8 cellular contexts compared by ENCODE assay signal in the genomic region with DNA sequence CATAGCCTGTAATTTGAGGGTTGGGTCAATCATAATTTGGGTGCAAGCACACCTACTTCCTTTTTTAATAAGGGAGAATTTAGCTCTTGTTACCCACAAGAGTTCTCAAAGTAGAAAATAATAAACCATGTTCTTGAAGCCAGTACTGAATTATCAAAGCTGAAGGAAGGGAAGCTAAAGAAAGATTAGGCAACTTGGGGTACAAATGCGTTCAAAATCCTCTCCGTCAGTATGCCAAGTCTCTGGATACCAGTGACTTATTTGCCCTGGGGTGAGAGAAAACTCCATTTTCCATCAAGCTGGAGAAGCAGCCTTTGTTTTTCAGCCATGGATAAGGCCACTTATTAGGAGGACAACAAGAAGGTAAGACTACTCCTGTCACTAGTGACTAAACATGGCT. TPM values are rescaled to one million over a fixed set of nuclear protein-coding genes. Genes with fewer than 3 reads are reported as not detected.
A peak's percentile ranks its signal among the peaks of the same experiment; 100 is the strongest.
DNase-seq lines count a peak whose midpoint lies in the region; ATAC-seq and TF ChIP-seq lines count a peak whose summit lies in the region.

No MANE protein-coding gene starts in this region.

- peak overlapping the region; percentile 56 to 92 (median 86) for H3K27ac ChIP-seq in BLaER1 treated with 17β-estradiol and CSF1 and Interleukin-3, amounts not matched to agents 10 nM and 100 nM
- peak overlapping the region; percentile 4 for H3K27ac ChIP-seq in brain microvascular endothelial cell
- peak overlapping the region; percentile 96 for H3K27ac ChIP-seq in neutrophil
- no peak overlapping the region for H3K27ac ChIP-seq in mesendoderm (ENCODE audit: low read depth, low read length)

- no peaks in the 10 kb centered on the region for H3K27me3 ChIP-seq in BLaER1 treated with 17β-estradiol and CSF1 and Interleukin-3, amounts not matched to agents 10 nM and 100 nM
- H3K27me3 ChIP-seq in Loucy (ENCODE audit: insufficient read depth, low read length, poor library complexity, severe bottlenecking): no peaks in the 10 kb centered on the region
- H3K27me3 ChIP-seq in brain microvascular endothelial cell (replicated peaks): no peaks in the 10 kb centered on the region
- no peaks in the 10 kb centered on the region for H3K27me3 ChIP-seq in neutrophil
- no peaks in the 10 kb centered on the region for H3K27me3 ChIP-seq in mesendoderm (ENCODE audit: insufficient read depth, low read length, poor library complexity)

- in situ Hi-C loops in brain microvascular endothelial cell (cut with HindIII; ENCODE audit: low pct_ligation_motif_present, low sequenced_read_pairs): no loop called here

- H3K23ac ChIP-seq in mesendoderm (ENCODE audit: low read length): no peak overlapping the region

- no peak overlapping the region for H4K5ac ChIP-seq in mesendoderm (ENCODE audit: low read length)

- no peak overlapping the region for H2AFZ ChIP-seq in Loucy (ENCODE audit: low read length)

- peak overlapping the region; percentile 37 to 78 (median 72) for H3K9ac ChIP-seq in BLaER1 treated with 17β-estradiol and CSF1 and Interleukin-3, amounts not matched to agents 10 nM and 100 nM
- H3K9ac ChIP-seq in Loucy (ENCODE audit: low read depth, low read length, poor library complexity, severe bottlenecking): peak overlapping the region; percentile 17
- H3K9ac ChIP-seq in mesendoderm (ENCODE audit: low read length): no peak overlapping the region

- TF ChIP-seq CTCF in Loucy (conservative IDR thresholded peaks at IDR 0.05; ENCODE audit: low read length): no peak
- no peak for TF ChIP-seq CTCF in brain microvascular endothelial cell (IDR thresholded peaks at IDR 0.05; ENCODE audit: low read depth, low read length, missing control alignments)
- TF ChIP-seq CTCF in neutrophil (IDR thresholded peaks at IDR 0.05): no peak

- no peak overlapping the region for H4K8ac ChIP-seq in mesendoderm (ENCODE audit: low read depth, low read length)

- no peak for ATAC-seq in HG02981 (IDR thresholded peaks at IDR 0.05; ENCODE audit: unreplicated experiment)

- peak overlapping the region in 7 of 10 experiments; percentile 16 to 60 (median 38); a peak in 8 of 20 replicates for H3K4me3 ChIP-seq in BLaER1 treated with 17β-estradiol and CSF1 and Interleukin-3, amounts not matched to agents 10 nM and 100 nM
- H3K4me3 ChIP-seq in Loucy (ENCODE audit: low read length, poor library complexity, severe bottlenecking) (peak overlapping the region; percentile 36), brain microvascular endothelial cell (ENCODE audit: low read depth, low read length) (no peak overlapping the region), neutrophil (ENCODE audit: low read depth in 1 of 2, low read length in 1 of 2) (peak overlapping the region; percentile 48 to 53), mesendoderm (ENCODE audit: low read length) (no peak overlapping the region)

- H3K79me1 ChIP-seq in mesendoderm (ENCODE audit: low read length): peaks cover 35% of the 10 kb centered on the region

- H3F3A ChIP-seq in Loucy (ENCODE audit: low read depth): no peaks in the 10 kb centered on the region

- DNase-seq in brain microvascular endothelial cell (no peak), AG08395 (ENCODE audit: low spot score) (no peak), NCI-H1092 (lab: John Stamatoyannopoulos, UW) (no peak), mesendoderm (no peak)

- H3K4ac ChIP-seq in mesendoderm (ENCODE audit: low read depth, low read length): no peak overlapping the region

- H3K56ac ChIP-seq in mesendoderm (ENCODE audit: low read length): no peak overlapping the region

- peak overlapping the region; percentile 66 to 97 (median 86) for H3K4me2 ChIP-seq in BLaER1 treated with 17β-estradiol and CSF1 and Interleukin-3, amounts not matched to agents 10 nM and 100 nM
- H3K4me2 ChIP-seq in Loucy (ENCODE audit: low read depth, low read length, poor library complexity, severe bottlenecking): peak overlapping the region; percentile 68
- H3K4me2 ChIP-seq in mesendoderm (ENCODE audit: low read length): no peak overlapping the region

- peaks cover 48 to 80% (median 67%) of the 10 kb centered on the region in 10 experiments for H3K4me1 ChIP-seq in BLaER1 treated with 17β-estradiol and CSF1 and Interleukin-3, amounts not matched to agents 10 nM and 100 nM
- H3K4me1 ChIP-seq in Loucy (ENCODE audit: insufficient read depth, low read length, poor library complexity, severe bottlenecking): peaks cover 27% of the 10 kb centered on the region
- peaks cover 64 to 72% of the 10 kb centered on the region in 2 experiments for H3K4me1 ChIP-seq in neutrophil (ENCODE audit: control insufficient read depth in 1 of 2, insufficient read depth in 1 of 2, low read depth in 1 of 2, low read length in 1 of 2)
- H3K4me1 ChIP-seq in mesendoderm (ENCODE audit: control insufficient read depth, low read depth, low read length): no peaks in the 10 kb centered on the region

- no peak overlapping the region for H3K18ac ChIP-seq in mesendoderm (ENCODE audit: low read length)

- H3K79me2 ChIP-seq in Loucy (ENCODE audit: insufficient read depth, low read length) (peaks cover 82% of the 10 kb centered on the region), mesendoderm (ENCODE audit: control insufficient read depth, insufficient read depth, low read length) (peaks cover 38% of the 10 kb centered on the region)

- H2BK15ac ChIP-seq in mesendoderm (replicated peaks; ENCODE audit: low read depth): no peak overlapping the region

- H3K9me2 ChIP-seq in Loucy (replicated peaks; ENCODE audit: low read depth, low read length): no peaks in the 10 kb centered on the region

- peaks cover 0 to 27% (median 14%) of the 10 kb centered on the region in 11 experiments; a peak in 19 of 22 replicates for H3K9me3 ChIP-seq in BLaER1 treated with 17β-estradiol and CSF1 and Interleukin-3, amounts not matched to agents 10 nM and 100 nM (replicated peaks in 1 of 11)
- H3K9me3 ChIP-seq in Loucy (ENCODE audit: insufficient read depth, low read depth, low read length): no peaks in the 10 kb centered on the region
- H3K9me3 ChIP-seq in neutrophil: no peaks in the 10 kb centered on the region

- WGBS in mesendoderm (ENCODE audit: extremely low coverage, insufficient coverage, low lambda C conversion rate): no CpG with 5 or more reads among the region's 2 CpGs

- no peak overlapping the region for H2BK5ac ChIP-seq in mesendoderm (ENCODE audit: low read length)

- H2BK120ac ChIP-seq in mesendoderm (ENCODE audit: low read depth, low read length): no peak overlapping the region

- peaks cover 5 to 95% (median 22%) of the 10 kb centered on the region in 11 experiments; a peak in 19 of 22 replicates for H4K20me1 ChIP-seq in BLaER1 treated with 17β-estradiol and CSF1 and Interleukin-3, amounts not matched to agents 10 nM and 100 nM
- peaks cover 58% of the 10 kb centered on the region for H4K20me1 ChIP-seq in Loucy (ENCODE audit: insufficient read depth, low read length, poor library complexity, severe bottlenecking)

- H2AK5ac ChIP-seq in mesendoderm (ENCODE audit: low read length): no peak overlapping the region

- peaks cover 67 to 92% (median 86%) of the 10 kb centered on the region in 11 experiments for H3K36me3 ChIP-seq in BLaER1 treated with 17β-estradiol and CSF1 and Interleukin-3, amounts not matched to agents 10 nM and 100 nM
- H3K36me3 ChIP-seq in Loucy (ENCODE audit: insufficient read depth, low read length) (peaks cover 55% of the 10 kb centered on the region), brain microvascular endothelial cell (replicated peaks) (peaks cover 20% of the 10 kb centered on the region), neutrophil (peaks cover 24% of the 10 kb centered on the region), mesendoderm (ENCODE audit: control insufficient read depth, insufficient read depth, low read length) (peaks cover 12% of the 10 kb centered on the region)

RNA-seq across cellular contexts. Expression of a gene that starts 23.5 kb away (rescaled TPM):
- polyA plus RNA-seq in mesendoderm (2013, experiment 1 of 2): 10.9 TPM
- polyA plus RNA-seq in mesendoderm (2013, experiment 2 of 2): 11.0 TPM

RNA-seq across cellular contexts. Expression of a gene that starts 25.0 kb away (rescaled TPM):
- polyA plus RNA-seq in mesendoderm (2013, experiment 1 of 2): 24.4 TPM
- polyA plus RNA-seq in mesendoderm (2013, experiment 2 of 2): 25.2 TPM

RNA-seq across cellular contexts. Expression of a gene that starts 28.8 kb away (rescaled TPM):
- polyA plus RNA-seq in mesendoderm (2013, experiment 1 of 2): 48.9 TPM
- 54.5 TPM for polyA plus RNA-seq in mesendoderm (2013, experiment 2 of 2)

Comparison
In these comparisons a context has a peak if more than half of its experiments do, and no peak if none do; other contexts are left out.
1. H3K4me3 ChIP-seq: peak in BLaER1 treated with 17β-estradiol and CSF1 and Interleukin-3, amounts not matched to agents 10 nM and 100 nM (7 of 10), Loucy (single experiment) and neutrophil (2 of 2); none in brain microvascular endothelial cell (single experiment) and mesendoderm (single experiment).